ENCODE assay signal across 23 cellular contexts in the genomic region with DNA sequence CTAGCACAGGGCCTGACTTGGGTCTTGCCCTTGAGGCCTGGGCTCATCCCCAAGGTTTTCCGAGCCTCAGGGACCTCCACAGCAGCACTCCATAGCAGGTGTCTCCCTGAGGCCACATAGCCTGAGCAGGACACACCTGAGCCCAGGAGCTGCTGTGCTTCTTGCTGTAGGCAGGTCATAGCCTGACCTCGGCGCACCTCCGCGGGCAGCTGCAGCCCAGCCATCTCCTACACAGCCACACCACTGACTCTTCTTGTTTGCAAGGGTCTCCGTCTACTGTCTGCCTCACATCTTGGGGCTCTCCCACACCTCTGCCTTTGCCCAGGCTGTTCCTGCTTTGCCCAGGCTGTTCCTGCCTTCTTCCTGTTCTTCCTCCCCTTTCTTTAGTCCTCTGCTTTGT.
A peak's percentile ranks its signal among the peaks of the same experiment; 100 is the strongest.
DNase-seq lines count a peak whose midpoint lies in the region; ATAC-seq, FAIRE-seq and TF ChIP-seq lines count a peak whose summit lies in the region.
"Had no signal": no experiment of that assay in that cellular context is flagged by ENCODE, and none has a peak within 500 bp of the region (broad histone marks: within the 10 kb centered on the region; RNA-seq: fewer than 3 reads in every experiment).

No MANE protein-coding gene starts in this region.

- no peak for TF ChIP-seq EP300 in H1 (IDR thresholded peaks at IDR 0.05; ENCODE audit: borderline replicate concordance in 1 of 2, low read depth in 2 of 2, low read length in 2 of 2)

- no peak overlapping the region for H3K14ac ChIP-seq in H1 (ENCODE audit: insufficient read length)

- CTCF ChIA-PET in H1 (lab: Charles Lee; ENCODE audit: partially characterized antibody), result interaction anchor here (0.7 to 9.3 kb wide), 74 partner anchors 9 to 831 kb away, joined by 3 to 118 read pairs (median 5); partner anchors contain the start of gene SLCO3A1

- no peak overlapping the region for H2BK120ac ChIP-seq in H1 (replicated peaks; ENCODE audit: low read depth, low read length)

- no peak overlapping the region for H2AK5ac ChIP-seq in H1 (ENCODE audit: low read depth, low read length)

- H3K4me1 ChIP-seq in H1 (replicated peaks in 1 of 4; ENCODE audit: control insufficient read depth in 3 of 4, insufficient read depth in 4 of 4, low read length in 3 of 4), result peaks cover 0 to 2% (median 0%) of the 10 kb centered on the region in 4 experiments; a peak in 2 of 7 replicates

- no peaks in the 10 kb centered on the region for H4K20me1 ChIP-seq in H1 (replicated peaks in 1 of 2; ENCODE audit: control insufficient read depth in 1 of 2, insufficient read depth in 2 of 2, low read length in 2 of 2)
- H4K20me1 ChIP-seq: BLaER1 had no signal

- TF ChIP-seq CTCF in H1 (IDR thresholded peaks at IDR 0.05; ENCODE audit: control extremely low read depth in 1 of 3, insufficient read depth in 1 of 3, low read depth in 1 of 3, low read length in 3 of 3), result no peak
- no peak for TF ChIP-seq CTCF in type B pancreatic cell (conservative IDR thresholded peaks at IDR 0.05)

- H3K23ac ChIP-seq in H1 (ENCODE audit: insufficient read length), result no peak overlapping the region

- no peaks in the 10 kb centered on the region for H3K27me3 ChIP-seq in H1 (replicated peaks in 1 of 4; ENCODE audit: control insufficient read depth in 3 of 4, extremely low read depth in 1 of 4, insufficient read depth in 3 of 4, low read length in 3 of 4)
- H3K27me3 ChIP-seq: BE2C, BLaER1 had no signal

- H3K36me3 ChIP-seq in H1 (ENCODE audit: control insufficient read depth in 2 of 4, insufficient read depth in 4 of 4, low read length in 3 of 4), result no peaks in the 10 kb centered on the region
- H3K36me3 ChIP-seq: BE2C, BLaER1 had no signal

- H3K4me2 ChIP-seq in H1 (ENCODE audit: insufficient read depth in 1 of 2, low read depth in 2 of 2, low read length in 2 of 2), result no peak overlapping the region
- H3K4me2 ChIP-seq: BLaER1 had no signal

- DNase-seq in cardiac septum (ENCODE audit: low spot score) (peak; percentile 63), left ventricle myocardium superior (no peak), H1 (ENCODE audit: low read depth in 1 of 2, low spot score in 2 of 2) (no peak), type B pancreatic cell (ENCODE audit: extremely low spot score, unreplicated experiment) (no peak), sciatic nerve (ENCODE audit: low spot score) (no peak)
- DNase-seq: 8988T; ACHN; C1 segment of cervical spinal cord; CD4-positive, alpha-beta memory T cell; CD4-positive, CD25-positive, alpha-beta regulatory T cell; CD8-positive, alpha-beta memory T cell; COR-L47; DMS 273 treated with DMSO at 0.1 percent for 48 hours; DMS79 treated with DMSO at 0.1 percent for 48 hours; GF-D8 had no signal

- 0 out of 2 replicates have a peak overlapping the region, but pooled peaks have one; percentile 0 for H2BK12ac ChIP-seq in H1 (ENCODE audit: low read depth, low read length)

- H4K5ac ChIP-seq in H1 (ENCODE audit: insufficient read length, low read depth, low read length), result no peak overlapping the region

- H3K36me3 Mint-ChIP-seq in type B pancreatic cell, result peaks cover 4% of the 10 kb centered on the region
- H3K36me3 Mint-ChIP-seq: CD4-positive, alpha-beta memory T cell; CD4-positive, CD25-positive, alpha-beta regulatory T cell had no signal

- H4K8ac ChIP-seq in H1 (ENCODE audit: extremely low read depth, insufficient read depth, low read length), result peak overlapping the region; percentile 16; the same call in 1 of the 2 replicates

- H3K4me3 Mint-ChIP-seq in type B pancreatic cell, result no peak overlapping the region
- H3K4me3 Mint-ChIP-seq: CD14-positive monocyte; CD4-positive, alpha-beta memory T cell; CD8-positive, alpha-beta memory T cell had no signal

- no peak for FAIRE-seq in H1 (lab: Jason Lieb, UNC)
- FAIRE-seq: A204.1, G401.6, GM12891, GM19239 had no signal

- no peak overlapping the region for H2AFZ ChIP-seq in H1 (ENCODE audit: low read length)

- 94% methylated on average over 5 of the region's 6 CpGs; no CpG with 5 or more reads in 1 of the 2 experiments for WGBS in H1 (ENCODE audit: extremely low coverage in 1 of 2, insufficient coverage in 1 of 2, insufficient read length in 1 of 2, insufficient replicate concordance in 2 of 2, low coverage in 1 of 2, low lambda C conversion rate in 2 of 2, missing lambda C conversion rate in 1 of 2), 2 experiments

- no peak overlapping the region for H3K9ac ChIP-seq in H1 (replicated peaks in 1 of 4; ENCODE audit: extremely low read depth in 1 of 4, low read depth in 3 of 4, low read length in 3 of 4)
- H3K9ac ChIP-seq: BLaER1 had no signal

- no peaks in the 10 kb centered on the region for H3K79me2 ChIP-seq in H1 (ENCODE audit: control insufficient read depth in 1 of 2, insufficient read depth in 2 of 2, low read length in 2 of 2)

- TF ChIP-seq RAD21 in H1 (IDR thresholded peaks at IDR 0.05 in 1 of 2, conservative IDR thresholded peaks at IDR 0.05 in 1 of 2; ENCODE audit: low read depth in 2 of 2, low read length in 2 of 2), result no peak

- no peak for TF ChIP-seq POLR2A in H1 (IDR thresholded peaks at IDR 0.05; ENCODE audit: control extremely low read depth in 1 of 2, low read depth in 2 of 2, low read length in 2 of 2)

- H3K27me3 Mint-ChIP-seq in type B pancreatic cell, result peaks cover 4% of the 10 kb centered on the region
- H3K27me3 Mint-ChIP-seq: CD4-positive, alpha-beta memory T cell; CD4-positive, CD25-positive, alpha-beta regulatory T cell; CD8-positive, alpha-beta memory T cell had no signal

- H2BK20ac ChIP-seq in H1 (ENCODE audit: low read length), result no peak overlapping the region

- ATAC-seq in left ventricle myocardium superior, result no peak
- no peak for ATAC-seq in sciatic nerve
- ATAC-seq in HG03097 (IDR thresholded peaks at IDR 0.05; ENCODE audit: low FRiP score, unreplicated experiment), result no peak

- H3K23me2 ChIP-seq in H1 (ENCODE audit: low read depth, low read length), result no peaks in the 10 kb centered on the region

- H3K4me1 Mint-ChIP-seq in type B pancreatic cell (ENCODE audit: unreplicated experiment), result peaks cover 9% of the 10 kb centered on the region

- no peak overlapping the region for H3K4ac ChIP-seq in H1 (replicated peaks; ENCODE audit: insufficient read length, low read depth, low read length)

- H3K4me3 ChIP-seq in H1 (ENCODE audit: extremely low read depth in 1 of 4, insufficient read depth in 2 of 4, low read depth in 3 of 4, low read length in 4 of 4), result no peak overlapping the region
- H3K4me3 ChIP-seq: BLaER1 had no signal

- no peaks in the 10 kb centered on the region for H3K9me3 Mint-ChIP-seq in type B pancreatic cell
- H3K9me3 Mint-ChIP-seq: CD4-positive, alpha-beta memory T cell; CD4-positive, CD25-positive, alpha-beta regulatory T cell; CD8-positive, alpha-beta memory T cell had no signal

- H2BK15ac ChIP-seq in H1 (ENCODE audit: low read length), result no peak overlapping the region

- no peaks in the 10 kb centered on the region for H3K9me3 ChIP-seq in H1 (ENCODE audit: insufficient read depth in 2 of 2, low read depth in 1 of 2, low read length in 1 of 2)
- H3K9me3 ChIP-seq: BE2C, BLaER1 had no signal

- H3K27ac Mint-ChIP-seq in type B pancreatic cell, result peak overlapping the region; percentile 8
- H3K27ac Mint-ChIP-seq: CD4-positive, CD25-positive, alpha-beta regulatory T cell had no signal

- no peak overlapping the region for H3K18ac ChIP-seq in H1 (ENCODE audit: extremely low read depth, low read length)

- no peaks in the 10 kb centered on the region for H3K79me1 ChIP-seq in H1 (ENCODE audit: low read depth, low read length)

- H3K27ac ChIP-seq in H1 (ENCODE audit: low read depth, low read length), result no peak overlapping the region
- H3K27ac ChIP-seq: BLaER1 had no signal

- POLR2A ChIA-PET in H1 (lab: Charles Lee; ENCODE audit: partially characterized antibody), result interaction anchor here (1.5 kb wide), 1 partner anchor 11 kb away, joined by 3 read pairs; no protein-coding TSS in a partner anchor

- intact Hi-C loops in cardiac septum (cut with DNase I), result loop anchor here (5.0 kb wide), 2 partner anchors 106 to 136 kb away; no protein-coding TSS in a partner anchor
- intact Hi-C loops in left ventricle myocardium superior (cut with micrococcal nuclease), result no loop called here
- intact Hi-C loops in sciatic nerve (cut with DNase I), result loop anchor here (5.0 to 10.0 kb wide), 2 partner anchors 223 to 776 kb away; partner anchors contain the start of gene SLCO3A1

- no peak overlapping the region for H2BK5ac ChIP-seq in H1 (ENCODE audit: low read depth, low read length)

- H4K91ac ChIP-seq in H1 (replicated peaks; ENCODE audit: insufficient read length, low read length), result no peak overlapping the region

- no peak overlapping the region for H3K56ac ChIP-seq in H1 (replicated peaks; ENCODE audit: insufficient read length, low read depth, low read length)

TF ChIP-seq in H1, 55 proteins besides CTCF, POLR2A, EP300 and RAD21:
- TF ChIP-seq SP1 (IDR thresholded peaks at IDR 0.05; ENCODE audit: low read depth, low read length), result no peak
- no peak for TF ChIP-seq CHD1 (IDR thresholded peaks at IDR 0.05; ENCODE audit: low read depth, low read length)
TF ChIP-seq in H1: peak in this region for 0.
